ENCODE assay signal across 21 cellular contexts in the genomic region with DNA sequence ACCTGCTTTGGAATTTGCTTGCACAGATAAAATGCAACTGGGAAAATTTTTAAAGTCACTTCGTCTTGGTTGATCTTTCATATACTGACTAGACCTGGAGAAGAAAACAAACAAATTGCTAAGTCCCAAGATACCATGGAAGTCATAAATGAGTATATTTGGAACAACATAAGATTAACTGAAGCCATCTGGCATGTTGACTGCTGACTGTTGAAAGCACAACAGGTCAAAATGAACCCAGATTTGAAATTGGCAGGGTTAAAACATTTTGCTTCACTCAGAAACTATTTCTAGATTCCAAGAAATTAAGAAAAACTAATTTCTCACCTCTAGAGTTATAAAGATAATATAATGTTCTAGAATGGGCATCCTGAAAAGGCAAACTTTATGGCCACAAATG.
"Had no signal": no experiment of that assay in that cellular context is flagged by ENCODE, and none has a peak within 500 bp of the region (broad histone marks: within the 10 kb centered on the region; RNA-seq: fewer than 3 reads in every experiment).

No MANE protein-coding gene starts in this region.

- FAIRE-seq: small intestine, urothelium cell line had no signal

- ATAC-seq: natural killer cell treated with Interleukin-12 subunit alpha and Interleukin-12 subunit beta and Interleukin-15 and Interleukin-18, amount 100 ng/mL, for 72 hours; psoas muscle; right cardiac atrium; right lobe of liver; stimulated activated effector memory CD8-positive, alpha-beta T cell treated with anti-CD3 and anti-CD28 coated beads, Interleukin-12 subunit alpha, Interleukin-12 subunit beta, amount 100 ng/mL, for 72 hours; stimulated activated naive B cell treated with anti-CD40 and anti-IgM and Interleukin-4, amounts not matched to agents 10 μg/mL and 1 μg/mL and 100 μg/mL, for 72 hours had no signal

- DNase-seq: occipital lobe; ovary; posterior cingulate gyrus; psoas muscle; right cardiac atrium; right lobe of liver; sigmoid colon; small intestine; stimulated activated CD4-positive, alpha-beta T cell treated with anti-CD3 and anti-CD28 coated beads, Interleukin-15, amount 100 ng/mL, for 24 hours; stimulated activated CD4-positive, alpha-beta T cell treated with anti-CD3 and anti-CD28 coated beads, Interleukin-2, amount 100 ng/mL, for 24 hours; stimulated activated CD4-positive, alpha-beta T cell treated with anti-CD3 and anti-CD28 coated beads, Interleukin-2, amount 100 ng/mL, for 48 hours; stimulated activated CD4-positive, alpha-beta T cell treated with anti-CD3 and anti-CD28 coated beads, Interleukin-4, amount 100 ng/mL, for 24 hours; stimulated activated naive B cell treated with anti-CD40 and anti-IgM and Interleukin-4, amounts not matched to agents 10 μg/mL and 1 μg/mL and 100 μg/mL, for 72 hours; stimulated activated naive CD4-positive, alpha-beta T cell treated with Interleukin-2 at 50 U/mL for 16 hours; stomach; thyroid gland; trophoblast cell; upper lobe of left lung had no signal
